8 cellular contexts compared by ENCODE assay signal in the genomic region with DNA sequence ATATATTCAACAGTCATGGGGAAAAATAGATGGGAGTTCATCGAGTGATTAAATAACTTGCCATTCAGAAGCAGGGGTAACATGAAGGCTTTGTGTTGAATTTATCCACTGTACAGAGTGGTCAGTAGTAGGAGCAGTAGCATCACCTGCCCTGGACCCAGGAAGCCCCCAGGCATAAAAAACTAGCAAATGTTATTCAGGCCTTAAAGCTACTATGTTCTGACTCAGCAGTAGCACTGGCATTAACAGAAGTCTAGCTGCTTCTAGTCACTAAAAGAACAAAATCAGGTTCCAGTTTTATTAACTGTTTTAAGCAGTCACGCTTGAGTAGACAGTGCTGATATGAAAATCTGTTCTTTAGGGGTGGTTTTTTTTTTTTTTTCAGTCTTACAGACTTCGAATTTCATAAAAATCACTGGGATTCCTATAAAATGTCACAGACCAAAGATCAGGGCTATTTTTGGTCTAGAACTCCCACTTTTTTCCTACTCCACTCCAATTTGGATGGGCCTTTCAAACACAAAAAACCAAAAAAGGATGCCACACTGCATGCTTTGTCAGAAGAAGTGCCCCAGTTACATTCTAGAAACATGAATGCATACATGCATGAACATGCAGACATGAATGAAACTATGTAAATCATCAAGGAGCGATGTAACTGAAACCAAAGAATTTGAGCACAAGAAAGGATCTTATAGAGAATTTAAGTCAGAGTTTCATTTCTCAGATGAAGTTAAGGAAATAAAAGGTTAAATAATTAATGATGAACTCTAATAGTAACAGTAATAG. TPM values are rescaled to one million over a fixed set of nuclear protein-coding genes. Genes with fewer than 3 reads are reported as not detected.
DNase-seq lines count a peak whose midpoint lies in the region; ATAC-seq, FAIRE-seq and TF ChIP-seq lines count a peak whose summit lies in the region.

No MANE protein-coding gene starts in this region.

- no peaks in the 10 kb centered on the region for H3K27me3 ChIP-seq in mammary epithelial cell (ENCODE audit: insufficient read depth, low read length)
- no peaks in the 10 kb centered on the region for H3K27me3 ChIP-seq in breast epithelium
- no peaks in the 10 kb centered on the region for H3K27me3 ChIP-seq in effector memory CD4-positive, alpha-beta T cell (replicated peaks; ENCODE audit: control insufficient read depth, insufficient read depth, low read length, poor library complexity, severe bottlenecking)

- H3K27ac ChIP-seq in mammary epithelial cell (ENCODE audit: insufficient read depth, low read depth, low read length) (peak overlapping the region; percentile 54), breast epithelium (no peak overlapping the region), kidney (ENCODE audit: low read depth in 2 of 2, low read length in 2 of 2) (no peak overlapping the region)
- H3K27ac ChIP-seq in effector memory CD4-positive, alpha-beta T cell (ENCODE audit: insufficient read depth, low read length, poor library complexity, severe bottlenecking) = no peak overlapping the region

- H3K4me2 ChIP-seq in mammary epithelial cell (ENCODE audit: insufficient read depth, low read depth, low read length) = peak overlapping the region; percentile 72

- no TSS peak for BruUV-seq in mammary epithelial cell (replicated peaks; lab: Mats Ljungman, UMichigan)

- H3K79me2 ChIP-seq in mammary epithelial cell (ENCODE audit: insufficient read depth, low read length) = peaks cover 59% of the 10 kb centered on the region

- H3K9me3 ChIP-seq in mammary epithelial cell (replicated peaks; ENCODE audit: insufficient read depth, low read length) (peaks cover 4% of the 10 kb centered on the region), breast epithelium (no peaks in the 10 kb centered on the region), kidney (ENCODE audit: control insufficient read depth in 1 of 2, low read length in 2 of 2) (no peaks in the 10 kb centered on the region)
- H3K9me3 ChIP-seq in effector memory CD4-positive, alpha-beta T cell (ENCODE audit: control insufficient read depth, low read length) = no peaks in the 10 kb centered on the region

- TF ChIP-seq CTCF in mammary epithelial cell (conservative IDR thresholded peaks at IDR 0.05 in 1 of 2, IDR thresholded peaks at IDR 0.05 in 1 of 2; ENCODE audit: extremely low read depth in 1 of 2, insufficient read depth in 1 of 2, low read depth in 1 of 2, low read length in 2 of 2) = no peak
- no peak for TF ChIP-seq CTCF in breast epithelium (IDR thresholded peaks at IDR 0.05)
- TF ChIP-seq CTCF in brain (conservative IDR thresholded peaks at IDR 0.05) = no peak
- TF ChIP-seq CTCF in kidney (IDR thresholded peaks at IDR 0.05; ENCODE audit: borderline replicate concordance, extremely low read depth, insufficient read depth) = no peak

- ATAC-seq in HG03442 (IDR thresholded peaks at IDR 0.05; ENCODE audit: unreplicated experiment) = peak; percentile 51
- ATAC-seq in stimulated activated effector memory CD8-positive, alpha-beta T cell treated with anti-CD3 and anti-CD28 coated beads, Interleukin-12 subunit alpha, Interleukin-12 subunit beta, amount 100 ng/mL, for 72 hours = peak; percentile 48

- dilution Hi-C loops in mammary epithelial cell (cut with HindIII; ENCODE audit: low sequenced_read_pairs) = no loop called here

- H3K4me3 Mint-ChIP-seq in brain = no peak overlapping the region
- H3K4me3 Mint-ChIP-seq in stimulated activated effector memory CD8-positive, alpha-beta T cell treated with anti-CD3 and anti-CD28 coated beads, Interleukin-12 subunit alpha, Interleukin-12 subunit beta, amount 100 ng/mL, for 72 hours = peak overlapping the region; percentile 43

- H3K4me1 Mint-ChIP-seq in brain = peaks cover 38% of the 10 kb centered on the region
- peaks cover 54% of the 10 kb centered on the region for H3K4me1 Mint-ChIP-seq in stimulated activated effector memory CD8-positive, alpha-beta T cell treated with anti-CD3 and anti-CD28 coated beads, Interleukin-12 subunit alpha, Interleukin-12 subunit beta, amount 100 ng/mL, for 72 hours

- H3K27me3 Mint-ChIP-seq in brain = no peaks in the 10 kb centered on the region

- H3K36me3 ChIP-seq in mammary epithelial cell (ENCODE audit: insufficient read depth, low read length) (peaks cover 13% of the 10 kb centered on the region), breast epithelium (peaks cover 3% of the 10 kb centered on the region), kidney (ENCODE audit: control insufficient read depth in 1 of 2, insufficient read depth in 2 of 2, low read length in 2 of 2) (peaks cover 5 to 11% of the 10 kb centered on the region in 2 donors)
- H3K36me3 ChIP-seq in effector memory CD4-positive, alpha-beta T cell (ENCODE audit: control insufficient read depth, insufficient read depth, low read length) = peaks cover 11% of the 10 kb centered on the region

- DNase-seq in mammary epithelial cell (peak; percentile 32), breast epithelium (ENCODE audit: low spot score in 2 of 2) (no peak), NCI-H446 treated with DMSO at 0.1 percent for 48 hours (lab: John Stamatoyannopoulos, UW) (no peak), kidney (no peak)
- no peak for DNase-seq in stimulated activated effector memory CD8-positive, alpha-beta T cell treated with anti-CD3 and anti-CD28 coated beads, Interleukin-12 subunit alpha, Interleukin-12 subunit beta, amount 100 ng/mL, for 72 hours (ENCODE audit: low spot score in 2 of 2)
- no peak for DNase-seq in effector memory CD4-positive, alpha-beta T cell

- H3K4me3 ChIP-seq in mammary epithelial cell (replicated peaks in 1 of 3; ENCODE audit: insufficient read depth in 1 of 3, low read depth in 2 of 3, low read length in 3 of 3) = no peak overlapping the region
- no peak overlapping the region for H3K4me3 ChIP-seq in breast epithelium
- H3K4me3 ChIP-seq in effector memory CD4-positive, alpha-beta T cell (ENCODE audit: insufficient read depth, low read depth, low read length, poor library complexity, severe bottlenecking) = no peak overlapping the region
- H3K4me3 ChIP-seq in kidney (ENCODE audit: low read length in 2 of 2) = no peak overlapping the region

- H2AFZ ChIP-seq in mammary epithelial cell (ENCODE audit: low read depth, low read length) = no peak overlapping the region

- peaks cover 0 to 7% (median 0%) of the 10 kb centered on the region in 5 experiments for H3K9me3 Mint-ChIP-seq in brain
- no peaks in the 10 kb centered on the region for H3K9me3 Mint-ChIP-seq in stimulated activated effector memory CD8-positive, alpha-beta T cell treated with anti-CD3 and anti-CD28 coated beads, Interleukin-12 subunit alpha, Interleukin-12 subunit beta, amount 100 ng/mL, for 72 hours

- peak overlapping the region in 3 of 5 experiments; percentile 64 to 81 (median 71) for H3K27ac Mint-ChIP-seq in brain
- peak overlapping the region; percentile 88 for H3K27ac Mint-ChIP-seq in stimulated activated effector memory CD8-positive, alpha-beta T cell treated with anti-CD3 and anti-CD28 coated beads, Interleukin-12 subunit alpha, Interleukin-12 subunit beta, amount 100 ng/mL, for 72 hours

- no peak for FAIRE-seq in kidney (lab: Jason Lieb, UNC)

- TF ChIP-seq POLR2A in breast epithelium (IDR thresholded peaks at IDR 0.05) = no peak

- peaks cover 41% of the 10 kb centered on the region for H3K4me1 ChIP-seq in mammary epithelial cell (ENCODE audit: insufficient read depth, low read length)
- no peaks in the 10 kb centered on the region for H3K4me1 ChIP-seq in breast epithelium
- peaks cover 10% of the 10 kb centered on the region for H3K4me1 ChIP-seq in effector memory CD4-positive, alpha-beta T cell (ENCODE audit: control insufficient read depth, insufficient read depth, low read length, poor library complexity, severe bottlenecking)
- peaks cover 0 to 3% of the 10 kb centered on the region in 2 donors for H3K4me1 ChIP-seq in kidney (ENCODE audit: control insufficient read depth in 1 of 2, insufficient read depth in 1 of 2, low read depth in 1 of 2, low read length in 2 of 2)

- CTCF ChIA-PET in mammary epithelial cell (lab: Charles Lee; ENCODE audit: low non-redundant PET) = interaction anchor here (0.7 kb wide), 2 partner anchors 211 to 372 kb away, joined by 4 to 5 read pairs; no protein-coding TSS in a partner anchor

- in situ Hi-C loops in mammary epithelial cell (cut with MboI; ENCODE audit: low sequenced_read_pairs in 2 of 2) = loop anchor here (5.0 to 10.0 kb wide), 3 partner anchors 210 to 433 kb away; partner anchors contain the start of gene CDK6 (in 1 of the 2)

- 83% methylated on average over 4 of the region's 4 CpGs for WGBS in mammary epithelial cell (ENCODE audit: low coverage, missing lambda C conversion rate)

- intact Hi-C loops in mammary epithelial cell (cut with micrococcal nuclease) (loop anchor here (1.0 to 2.0 kb wide), 6 partner anchors 69 to 433 kb away; no protein-coding TSS in a partner anchor), breast epithelium (cut with DNase I; ENCODE audit: low total_unique reads) (no loop called here), kidney (cut with DNase I) (no loop called here)

- no peaks in the 10 kb centered on the region for H4K20me1 ChIP-seq in mammary epithelial cell (ENCODE audit: insufficient read depth, low read length)

- H3K36me3 Mint-ChIP-seq in brain = peaks cover 27% of the 10 kb centered on the region
- peaks cover 93% of the 10 kb centered on the region for H3K36me3 Mint-ChIP-seq in stimulated activated effector memory CD8-positive, alpha-beta T cell treated with anti-CD3 and anti-CD28 coated beads, Interleukin-12 subunit alpha, Interleukin-12 subunit beta, amount 100 ng/mL, for 72 hours

- peak overlapping the region; percentile 54 for H3K9ac ChIP-seq in mammary epithelial cell (ENCODE audit: insufficient read depth, low read length)
- no peak overlapping the region for H3K9ac ChIP-seq in kidney (ENCODE audit: low read length in 2 of 2)

RNA-seq across cellular contexts. Expression of gene FAM133B, which starts 31.6 kb away (rescaled TPM):
- 10 to 100 TPM; 16.5 to 29.9 TPM for total RNA-seq in mammary epithelial cell
- polyA plus RNA-seq in mammary epithelial cell = 9.2 TPM
- polyA minus RNA-seq in mammary epithelial cell = 3.3 TPM
- total RNA-seq in breast epithelium = 10 to 100 TPM; 25.0 to 38.2 (median 30.5) TPM
- 10.0 TPM for polyA plus RNA-seq in brain (ENCODE audit: insufficient read depth, low read depth, low replicate concordance)
- 23.5 TPM for total RNA-seq in kidney
- 13.3 TPM for polyA plus RNA-seq in kidney (ENCODE audit: insufficient read depth, low read depth, low replicate concordance)
